ENCODE assay signal across 11 cellular contexts in the genomic region with DNA sequence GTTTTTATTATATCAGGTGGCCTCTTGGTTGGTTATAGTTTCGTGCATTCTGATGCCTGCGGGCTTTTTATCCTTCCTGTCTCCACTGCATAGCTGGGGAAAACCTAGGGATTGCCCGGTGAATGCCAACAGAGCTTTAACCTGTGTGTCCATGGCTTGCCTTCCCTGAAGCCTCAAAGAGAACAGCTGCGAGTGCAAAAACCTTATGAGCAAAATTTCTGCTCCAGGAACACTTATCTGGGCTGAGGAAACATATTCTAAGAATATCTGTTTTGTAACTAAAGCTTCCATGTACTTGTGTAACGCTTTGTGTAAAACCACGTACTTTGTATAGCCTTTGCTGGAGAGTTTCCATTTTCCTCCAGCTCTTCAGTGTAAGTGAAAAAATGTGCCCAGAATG. TPM values are rescaled to one million over a fixed set of nuclear protein-coding genes. Genes with fewer than 3 reads are reported as not detected.
DNase-seq lines count a peak whose midpoint lies in the region; ATAC-seq and TF ChIP-seq lines count a peak whose summit lies in the region.
"Had no signal": no experiment of that assay in that cellular context is flagged by ENCODE, and none has a peak within 500 bp of the region (broad histone marks: within the 10 kb centered on the region; RNA-seq: fewer than 3 reads in every experiment).

No MANE protein-coding gene starts in this region.

- H3K9ac ChIP-seq in Karpas-422 (ENCODE audit: low read length) = no peak overlapping the region

- no peaks in the 10 kb centered on the region for H3K9me2 ChIP-seq in Karpas-422 (replicated peaks; ENCODE audit: insufficient read depth, low read length)

- peaks cover 5% of the 10 kb centered on the region for H3K36me3 ChIP-seq in CD4-positive, CD25-positive, alpha-beta regulatory T cell (ENCODE audit: control insufficient read depth, insufficient read depth, low read length)
- no peaks in the 10 kb centered on the region; the same call in 1 of the 2 replicates for H3K36me3 ChIP-seq in Karpas-422 (ENCODE audit: insufficient read depth, low read length)

- no peaks in the 10 kb centered on the region for H4K20me1 ChIP-seq in Karpas-422 (ENCODE audit: insufficient read depth, low read depth, low read length)

- no peak for TF ChIP-seq CTCF in HFFc6 (IDR thresholded peaks at IDR 0.05)

- H3K27ac ChIP-seq in CD4-positive, CD25-positive, alpha-beta regulatory T cell (ENCODE audit: insufficient read depth, low read length, poor library complexity, severe bottlenecking) = peak overlapping the region; percentile 94
- peak overlapping the region; percentile 78 for H3K27ac ChIP-seq in Karpas-422 (ENCODE audit: low read length)
- H3K27ac ChIP-seq: WERI-Rb-1 had no signal

- no peaks in the 10 kb centered on the region for H3K27me3 ChIP-seq in CD4-positive, CD25-positive, alpha-beta regulatory T cell (ENCODE audit: control insufficient read depth, insufficient read depth, low read length)
- no peaks in the 10 kb centered on the region for H3K27me3 ChIP-seq in Karpas-422 (ENCODE audit: low read length)

- H3K4me3 ChIP-seq in CD4-positive, CD25-positive, alpha-beta regulatory T cell (ENCODE audit: low read depth, low read length) = peak overlapping the region; percentile 97
- H3K4me3 ChIP-seq in Karpas-422 (ENCODE audit: low read length) = no peak overlapping the region

- no peaks in the 10 kb centered on the region for H3K9me3 ChIP-seq in CD4-positive, CD25-positive, alpha-beta regulatory T cell (ENCODE audit: control insufficient read depth in 2 of 2, low read length in 2 of 2)
- H3K9me3 ChIP-seq in Karpas-422 (ENCODE audit: low read length) = no peaks in the 10 kb centered on the region

- peaks cover 83% of the 10 kb centered on the region for H3K4me1 ChIP-seq in CD4-positive, CD25-positive, alpha-beta regulatory T cell (ENCODE audit: control insufficient read depth, insufficient read depth, low read length, poor library complexity, severe bottlenecking)
- H3K4me1 ChIP-seq in Karpas-422 (ENCODE audit: low read length) = peaks cover 76% of the 10 kb centered on the region

- H3K79me2 ChIP-seq in Karpas-422 (ENCODE audit: low read length) = peaks cover 97% of the 10 kb centered on the region

- H3K9me3 Mint-ChIP-seq in CD4-positive, CD25-positive, alpha-beta regulatory T cell = peaks cover 0 to 2% (median 0%) of the 10 kb centered on the region in 7 donors
- H3K9me3 Mint-ChIP-seq in activated T-helper 1 cell treated with anti-CD3 and anti-CD28 coated beads, Interleukin-12 subunit alpha, Interleukin-12 subunit beta, Interleukin-2, Interleukin-4 antibody, amounts not matched to agents 30 ng/mL and 10 ng/mL and 1 ng/mL, durations not matched to agents 14 hours and 24 hours and 36 hours = no peaks in the 10 kb centered on the region
- H3K9me3 Mint-ChIP-seq in naive B cell (no peaks in the 10 kb centered on the region), HFFc6 (no peaks in the 10 kb centered on the region)
- H3K9me3 Mint-ChIP-seq: stimulated activated naive CD8-positive, alpha-beta T cell treated with anti-CD3 and anti-CD28 coated beads, Interleukin-15, amount 100 ng/mL, for 72 hours had no signal

- peak overlapping the region; percentile 48 to 75 (median 73) for H3K27ac Mint-ChIP-seq in CD4-positive, CD25-positive, alpha-beta regulatory T cell
- no peak overlapping the region for H3K27ac Mint-ChIP-seq in activated T-helper 1 cell treated with anti-CD3 and anti-CD28 coated beads, Interleukin-12 subunit alpha, Interleukin-12 subunit beta, Interleukin-2, Interleukin-4 antibody, amounts not matched to agents 30 ng/mL and 10 ng/mL and 1 ng/mL, durations not matched to agents 14 hours and 24 hours and 36 hours
- H3K27ac Mint-ChIP-seq in naive B cell = peak overlapping the region; percentile 24 to 91 (median 78)
- H3K27ac Mint-ChIP-seq in HFFc6 = no peak overlapping the region; the same call in 1 of the 2 replicates

- H3K4me1 Mint-ChIP-seq in CD4-positive, CD25-positive, alpha-beta regulatory T cell = peaks cover 23 to 76% (median 53%) of the 10 kb centered on the region in 4 donors
- peaks cover 54% of the 10 kb centered on the region for H3K4me1 Mint-ChIP-seq in activated T-helper 1 cell treated with anti-CD3 and anti-CD28 coated beads, Interleukin-12 subunit alpha, Interleukin-12 subunit beta, Interleukin-2, Interleukin-4 antibody, amounts not matched to agents 30 ng/mL and 10 ng/mL and 1 ng/mL, durations not matched to agents 14 hours and 24 hours and 36 hours (ENCODE audit: low read depth)
- H3K4me1 Mint-ChIP-seq in naive B cell (peaks cover 48 to 86% (median 50%) of the 10 kb centered on the region in 3 donors), HFFc6 (ENCODE audit: low read depth) (peaks cover 46% of the 10 kb centered on the region)

- H3K27me3 Mint-ChIP-seq in CD4-positive, CD25-positive, alpha-beta regulatory T cell = no peaks in the 10 kb centered on the region
- no peaks in the 10 kb centered on the region for H3K27me3 Mint-ChIP-seq in activated T-helper 1 cell treated with anti-CD3 and anti-CD28 coated beads, Interleukin-12 subunit alpha, Interleukin-12 subunit beta, Interleukin-2, Interleukin-4 antibody, amounts not matched to agents 30 ng/mL and 10 ng/mL and 1 ng/mL, durations not matched to agents 14 hours and 24 hours and 36 hours (ENCODE audit: insufficient read depth)
- H3K27me3 Mint-ChIP-seq in naive B cell (no peaks in the 10 kb centered on the region), HFFc6 (ENCODE audit: insufficient read depth) (peaks cover 1% of the 10 kb centered on the region; the same call in 1 of the 2 replicates)
- H3K27me3 Mint-ChIP-seq: stimulated activated naive CD8-positive, alpha-beta T cell treated with anti-CD3 and anti-CD28 coated beads, Interleukin-15, amount 100 ng/mL, for 72 hours had no signal

- peak overlapping the region; percentile 73 to 80 (median 76) for H3K4me3 Mint-ChIP-seq in CD4-positive, CD25-positive, alpha-beta regulatory T cell
- peak overlapping the region; percentile 5 for H3K4me3 Mint-ChIP-seq in activated T-helper 1 cell treated with anti-CD3 and anti-CD28 coated beads, Interleukin-12 subunit alpha, Interleukin-12 subunit beta, Interleukin-2, Interleukin-4 antibody, amounts not matched to agents 30 ng/mL and 10 ng/mL and 1 ng/mL, durations not matched to agents 14 hours and 24 hours and 36 hours
- peak overlapping the region in 7 of 8 donors; percentile 3 to 73 (median 65) for H3K4me3 Mint-ChIP-seq in naive B cell
- H3K4me3 Mint-ChIP-seq in HFFc6 = no peak overlapping the region

- ATAC-seq in CD4-positive, CD25-positive, alpha-beta regulatory T cell (ENCODE audit: low read depth in 2 of 2) = no peak
- ATAC-seq in naive B cell (ENCODE audit: low read depth in 2 of 2) (no peak), HG03135 (IDR thresholded peaks at IDR 0.05; ENCODE audit: unreplicated experiment) (no peak), GM19455 (IDR thresholded peaks at IDR 0.05; ENCODE audit: unreplicated experiment) (no peak), HG03354 (IDR thresholded peaks at IDR 0.05; ENCODE audit: poor library complexity, severe bottlenecking, unreplicated experiment) (no peak)
- ATAC-seq: stimulated activated naive CD8-positive, alpha-beta T cell treated with anti-CD3 and anti-CD28 coated beads, Interleukin-15, amount 100 ng/mL, for 72 hours had no signal

- H2AFZ ChIP-seq in Karpas-422 (ENCODE audit: low read length) = no peak overlapping the region

- H3K4me2 ChIP-seq in Karpas-422 (ENCODE audit: low read depth, low read length, poor library complexity, severe bottlenecking) = peak overlapping the region; percentile 6

- intact Hi-C loops in activated T-helper 1 cell treated with anti-CD3 and anti-CD28 coated beads, Interleukin-12 subunit alpha, Interleukin-12 subunit beta, Interleukin-2, Interleukin-4 antibody, amounts not matched to agents 30 ng/mL and 10 ng/mL and 1 ng/mL, durations not matched to agents 14 hours and 24 hours and 36 hours (cut with micrococcal nuclease) = loop anchor here (2.0 kb wide), 1 partner anchor 13 kb away; no protein-coding TSS in a partner anchor

- peaks cover 25% of the 10 kb centered on the region for H3K36me3 Mint-ChIP-seq in CD4-positive, CD25-positive, alpha-beta regulatory T cell
- H3K36me3 Mint-ChIP-seq in activated T-helper 1 cell treated with anti-CD3 and anti-CD28 coated beads, Interleukin-12 subunit alpha, Interleukin-12 subunit beta, Interleukin-2, Interleukin-4 antibody, amounts not matched to agents 30 ng/mL and 10 ng/mL and 1 ng/mL, durations not matched to agents 14 hours and 24 hours and 36 hours (ENCODE audit: low read depth) = peaks cover 14% of the 10 kb centered on the region
- H3K36me3 Mint-ChIP-seq in naive B cell = peaks cover 0 to 8% of the 10 kb centered on the region in 2 donors
- peaks cover 33% of the 10 kb centered on the region for H3K36me3 Mint-ChIP-seq in HFFc6 (ENCODE audit: low read depth)

- DNase-seq in CD4-positive, CD25-positive, alpha-beta regulatory T cell = no peak
- DNase-seq in Karpas-422 (no peak), naive B cell (no peak), HFFc6 (no peak)
- DNase-seq in activated T-helper 1 cell treated with anti-CD3 and anti-CD28 coated beads, Interleukin-12 subunit alpha, Interleukin-12 subunit beta, Interleukin-2, Interleukin-4 antibody, amounts not matched to agents 30 ng/mL and 10 ng/mL and 1 ng/mL, durations not matched to agents 14 hours and 24 hours and 36 hours (ENCODE audit: low spot score) = no peak
- DNase-seq: NCI-H187 treated with DMSO at 0.1 percent for 48 hours; stimulated activated naive CD8-positive, alpha-beta T cell treated with anti-CD3 and anti-CD28 coated beads, Interleukin-15, amount 100 ng/mL, for 72 hours; WERI-Rb-1 had no signal

RNA-seq across cellular contexts. Expression of a gene that starts 7.2 kb away (rescaled TPM):
- 115 TPM for total RNA-seq in CD4-positive, CD25-positive, alpha-beta regulatory T cell
- 10 to 100 TPM; 54.4 to 78.4 (median 62.6) TPM for polyA plus RNA-seq in CD4-positive, CD25-positive, alpha-beta regulatory T cell
- 25.3 and 29.7 TPM in 2 replicates for total RNA-seq in Karpas-422 (2014; rRNA removed; shearing (Covaris generic); ENCODE audit: low replicate concordance)
- total RNA-seq in activated T-helper 1 cell treated with anti-CD3 and anti-CD28 coated beads, Interleukin-12 subunit alpha, Interleukin-12 subunit beta, Interleukin-2, Interleukin-4 antibody, amounts not matched to agents 30 ng/mL and 10 ng/mL and 1 ng/mL, durations not matched to agents 14 hours and 24 hours and 36 hours = 27.0 and 30.8 TPM in 2 replicates
- polyA plus RNA-seq in naive B cell (ENCODE audit: low read depth in 6 of 6) = 10 to 100 TPM; 24.1 to 61.5 (median 45.4) TPM
- total RNA-seq in HFFc6 (2021; fragmentation: NEBNext Ultra II Directional; extraction: Animal tissue kit (Norgen Biotek cat#: 25700)) = 10 to 100 TPM; 56.4 to 67.9 (median 59.6) TPM

RNA-seq across cellular contexts. Expression of a gene that starts 7.4 kb away (rescaled TPM):
- 15.2 TPM for total RNA-seq in CD4-positive, CD25-positive, alpha-beta regulatory T cell
- 10 to 100 TPM; 15.4 to 21.8 (median 20.6) TPM for polyA plus RNA-seq in CD4-positive, CD25-positive, alpha-beta regulatory T cell
- 20.5 and 27.7 TPM in 2 replicates for total RNA-seq in Karpas-422 (2014; rRNA removed; shearing (Covaris generic); ENCODE audit: low replicate concordance)
- total RNA-seq in activated T-helper 1 cell treated with anti-CD3 and anti-CD28 coated beads, Interleukin-12 subunit alpha, Interleukin-12 subunit beta, Interleukin-2, Interleukin-4 antibody, amounts not matched to agents 30 ng/mL and 10 ng/mL and 1 ng/mL, durations not matched to agents 14 hours and 24 hours and 36 hours = 24.8 and 30.9 TPM in 2 replicates
- polyA plus RNA-seq in naive B cell (ENCODE audit: low read depth in 6 of 6) = 10 to 100 TPM; 19.2 to 24.0 (median 22.6) TPM
- 10 to 100 TPM; 21.2 to 25.0 (median 23.0) TPM for total RNA-seq in HFFc6 (2021; fragmentation: NEBNext Ultra II Directional; extraction: Animal tissue kit (Norgen Biotek cat#: 25700))

Comparison
In these comparisons a context has a peak if more than half of its experiments do, and no peak if none do; other contexts are left out.
1. H3K27ac Mint-ChIP-seq: peak in CD4-positive, CD25-positive, alpha-beta regulatory T cell (3 of 3) and naive B cell (6 of 6); none in activated T-helper 1 cell treated with anti-CD3 and anti-CD28 coated beads, Interleukin-12 subunit alpha, Interleukin-12 subunit beta, Interleukin-2, Interleukin-4 antibody, amounts not matched to agents 30 ng/mL and 10 ng/mL and 1 ng/mL, durations not matched to agents 14 hours and 24 hours and 36 hours (single experiment) and HFFc6 (single experiment).